ENCODE assay signal across 19 cellular contexts in genomic region chr12:8676651-8677050, GRCh38. TPM values are rescaled to one million over a fixed set of nuclear protein-coding genes. Genes with fewer than 3 reads are reported as not detected.
A peak's percentile ranks its signal among the peaks of the same experiment; 100 is the strongest.
DNase-seq lines count a peak whose midpoint lies in the region; FAIRE-seq and TF ChIP-seq lines count a peak whose summit lies in the region.
"Had no signal": no experiment of that assay in that cellular context is flagged by ENCODE, and none has a peak within 500 bp of the region (broad histone marks: within the 10 kb centered on the region; RNA-seq: fewer than 3 reads in every experiment).

No MANE protein-coding gene starts in this region.

- peaks cover 0 to 33% (median 15%) of the 10 kb centered on the region in 5 donors for H3K4me1 ChIP-seq in subcutaneous abdominal adipose tissue (ENCODE audit: control insufficient read depth in 5 of 5, insufficient read depth in 5 of 5, low read length in 5 of 5)
- no peaks in the 10 kb centered on the region for H3K4me1 ChIP-seq in HAP-1
- H3K4me1 ChIP-seq: BE2C had no signal

- no peak overlapping the region for H3K4me3 Mint-ChIP-seq in mesothelial cell of epicardium
- H3K4me3 Mint-ChIP-seq: CD14-positive monocyte; CD8-positive, alpha-beta T cell; IgD-negative memory B cell had no signal

- peaks cover 10% of the 10 kb centered on the region for H3K9me3 Mint-ChIP-seq in mesothelial cell of epicardium
- H3K9me3 Mint-ChIP-seq: CD8-positive, alpha-beta T cell had no signal

- H3K9me3 ChIP-seq in subcutaneous abdominal adipose tissue (ENCODE audit: control insufficient read depth in 5 of 5, low read length in 5 of 5) (no peaks in the 10 kb centered on the region), HAP-1 (no peaks in the 10 kb centered on the region)
- H3K9me3 ChIP-seq: BE2C had no signal

- H3K9ac ChIP-seq in subcutaneous abdominal adipose tissue (ENCODE audit: low read length in 5 of 5): no peak overlapping the region

- no peaks in the 10 kb centered on the region for H3K27me3 Mint-ChIP-seq in mesothelial cell of epicardium (ENCODE audit: low read depth)

- no peak overlapping the region for H3K4me3 ChIP-seq in H7 (ENCODE audit: insufficient read depth, low read depth, low read length)
- no peak overlapping the region for H3K4me3 ChIP-seq in subcutaneous abdominal adipose tissue (ENCODE audit: low read depth in 1 of 5, low read length in 5 of 5)
- H3K4me3 ChIP-seq in HAP-1: no peak overlapping the region

- no peaks in the 10 kb centered on the region for H3K36me3 Mint-ChIP-seq in mesothelial cell of epicardium
- H3K36me3 Mint-ChIP-seq: CD8-positive, alpha-beta T cell; IgD-negative memory B cell had no signal

- H3K36me3 ChIP-seq in H7 (replicated peaks; ENCODE audit: control insufficient read depth, insufficient read depth, low read length): no peaks in the 10 kb centered on the region
- no peaks in the 10 kb centered on the region for H3K36me3 ChIP-seq in subcutaneous abdominal adipose tissue (ENCODE audit: control insufficient read depth in 5 of 5, insufficient read depth in 5 of 5, low read length in 5 of 5)
- H3K36me3 ChIP-seq in HAP-1 (replicated peaks): no peaks in the 10 kb centered on the region
- H3K36me3 ChIP-seq: BE2C had no signal

- H3K27ac Mint-ChIP-seq in mesothelial cell of epicardium: peak overlapping the region; percentile 16
- H3K27ac Mint-ChIP-seq: CD8-positive, alpha-beta T cell; IgD-negative memory B cell had no signal

- peak overlapping the region; percentile 68 for H3K27ac ChIP-seq in subcutaneous abdominal adipose tissue (ENCODE audit: low read depth, low read length)

- in situ Hi-C loops in HAP-1 (cut with MboI; ENCODE audit: low sequenced_read_pairs): loop anchor here (10.0 kb wide), 1 partner anchor 368 kb away; no protein-coding TSS in a partner anchor

- H3K27me3 ChIP-seq in H7 (ENCODE audit: control insufficient read depth, insufficient read depth, low read length) (no peaks in the 10 kb centered on the region), subcutaneous abdominal adipose tissue (ENCODE audit: control insufficient read depth in 5 of 5, insufficient read depth in 4 of 5, low read length in 5 of 5) (no peaks in the 10 kb centered on the region), HAP-1 (ENCODE audit: low read depth) (no peaks in the 10 kb centered on the region)
- H3K27me3 ChIP-seq: BE2C had no signal

- peaks cover 36% of the 10 kb centered on the region for H3K4me1 Mint-ChIP-seq in mesothelial cell of epicardium

- no peak for TF ChIP-seq CTCF in mesothelial cell of epicardium (IDR thresholded peaks at IDR 0.05; ENCODE audit: unreplicated experiment)

- no peak for FAIRE-seq in RCC 7860 (lab: Jason Lieb, UNC)
- FAIRE-seq: A204.1, D721Med, H1 had no signal

- peak; percentile 18 for DNase-seq in H7
- DNase-seq in dermis blood vessel endothelial cell: peak; percentile 78
- no peak for DNase-seq in mesothelial cell of epicardium (ENCODE audit: low spot score in 2 of 2, unreplicated experiment in 2 of 2)
- no peak for DNase-seq in RCC 7860 (ENCODE audit: low spot score)
- DNase-seq in HAP-1 (ENCODE audit: low spot score in 2 of 2): no peak
- DNase-seq in NCI-H1105 (lab: John Stamatoyannopoulos, UW): no peak
- DNase-seq: BE2C; CD8-positive, alpha-beta T cell; COR-L47; DMS153; DND-41; GF-D8 had no signal

RNA-seq across cellular contexts. Expression of gene MFAP5, which starts 14.0 kb away (rescaled TPM):
- total RNA-seq in H7 (2014; rRNA removed; shearing (Covaris generic)): 0.42 TPM in 1 of 2 replicates, not detected in the other
- total RNA-seq in dermis blood vessel endothelial cell (0.19 and 0.85 TPM in 2 replicates), mesothelial cell of epicardium (0.60 to 1.8 TPM (median 1.5 TPM) in 3 replicates)
- total RNA-seq: CD8-positive, alpha-beta T cell; HT1080 had no signal

RNA-seq across cellular contexts. Expression of gene RIMKLB, which starts 21.1 kb away (rescaled TPM):
- 42.4 and 80.3 TPM in 2 replicates for total RNA-seq in H7 (2014; rRNA removed; shearing (Covaris generic))
- 46.4 and 180 TPM in 2 replicates for total RNA-seq in dermis blood vessel endothelial cell
- total RNA-seq in mesothelial cell of epicardium: 121 to 124 TPM (median 123 TPM) in 3 replicates

Comparison
In these comparisons a context has a peak if more than half of its experiments do, and no peak if none do; other contexts are left out.
1. DNase-seq: peak in H7 (single experiment) and dermis blood vessel endothelial cell (single experiment); none in mesothelial cell of epicardium (0 of 2), RCC 7860 (single experiment), HAP-1 (0 of 2) and NCI-H1105 (single experiment).